In the genomic region with DNA sequence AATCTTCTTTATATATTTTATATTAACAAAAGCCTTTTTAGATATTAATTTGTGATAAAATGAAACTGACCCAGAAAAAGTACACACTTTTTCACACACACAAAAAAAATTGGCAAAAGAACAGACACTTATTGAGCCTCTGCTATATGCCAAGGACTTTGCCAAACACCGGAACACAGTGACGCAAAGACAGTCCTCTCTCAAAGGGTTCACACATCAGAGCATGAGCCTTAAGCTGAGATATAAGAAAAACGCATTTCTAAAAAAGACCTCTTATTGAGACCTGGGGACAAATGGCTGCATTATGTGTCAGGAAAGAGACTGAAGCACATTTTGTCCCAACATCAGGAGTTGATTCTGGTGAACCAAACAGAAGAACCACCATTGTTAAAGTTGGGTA, we compare ENCODE assay signal across 29 cellular contexts. TPM values are rescaled to one million over a fixed set of nuclear protein-coding genes. Genes with fewer than 3 reads are reported as not detected.
"Had no signal": no experiment of that assay in that cellular context is flagged by ENCODE, and none has a peak within 500 bp of the region (broad histone marks: within the 10 kb centered on the region; RNA-seq: fewer than 3 reads in every experiment).

No MANE protein-coding gene starts in this region.

- H3K9me3 ChIP-seq: body of pancreas, esophagus muscularis mucosa, gastrocnemius medialis had no signal

- H3K36me3 ChIP-seq: esophagus muscularis mucosa, gastrocnemius medialis, WERI-Rb-1 had no signal

- H3K27me3 ChIP-seq: body of pancreas, esophagus muscularis mucosa, foreskin keratinocyte, gastrocnemius medialis had no signal

- H3K4me1 ChIP-seq: body of pancreas, esophagus muscularis mucosa, foreskin keratinocyte, gastrocnemius medialis had no signal

- ATAC-seq: activated CD4-positive, CD25-positive, alpha-beta regulatory T cell treated with anti-CD3 and anti-CD28 coated beads, Interleukin-2, amount 50 U/mL, for 24 hours; activated T-cell treated with anti-CD3 and anti-CD28 coated beads, Interleukin-2, amount 50 U/mL, for 72 hours; body of pancreas; foreskin keratinocyte; gastrocnemius medialis had no signal

- FAIRE-seq: colon had no signal

- DNase-seq: activated B cell treated with CpG ODN at 0.5 μM for 24 hours; activated CD4-positive, alpha-beta memory T cell treated with anti-CD3 and anti-CD28 coated beads, Interleukin-2, amount 10 ng/mL, durations not matched to agents 7 days and 5 days; activated CD4-positive, alpha-beta T cell treated with anti-CD3 and anti-CD28 coated beads for 48 hours; activated CD8-positive, alpha-beta memory T cell treated with anti-CD3 and anti-CD28 coated beads, Interleukin-2, amount 50 U/mL, for 48 hours; activated gamma-delta T cell; activated naive CD4-positive, alpha-beta T cell; activated naive CD4-positive, alpha-beta T cell treated with anti-CD3 and anti-CD28 coated beads, Interleukin-2, amount 10 ng/mL, durations not matched to agents 7 days and 5 days; activated T-cell treated with anti-CD3 and anti-CD28 coated beads for 4 hours; activated T-cell treated with anti-CD3 and anti-CD28 coated beads, Interleukin-2, amount 50 U/mL, for 24 hours; activated T-cell treated with anti-CD3 and anti-CD28 coated beads, Interleukin-2, amount 50 U/mL, for 72 hours; amygdala; aorta; body of pancreas; caudate nucleus; cortex of kidney; dermis blood vessel endothelial cell; effector CD4-positive, alpha-beta T cell; effector memory CD8-positive, alpha-beta T cell; erythroblast; foreskin keratinocyte; gastrocnemius medialis; glutamatergic neuron; T-helper 1 cell; T-helper 17 cell; T1000; WERI-Rb-1 had no signal

- H3K4me3 ChIP-seq: body of pancreas, esophagus muscularis mucosa, gastrocnemius medialis had no signal

- H3K27ac ChIP-seq: body of pancreas, esophagus muscularis mucosa, foreskin keratinocyte, gastrocnemius medialis, WERI-Rb-1 had no signal

RNA-seq across cellular contexts. Expression of a gene that starts 24.0 kb away (rescaled TPM):
- total RNA-seq: activated CD4-positive, alpha-beta memory T cell treated with anti-CD3 and anti-CD28 coated beads, Interleukin-2, amount 10 ng/mL, durations not matched to agents 7 days and 5 days; foreskin keratinocyte had no signal
